8 cellular contexts compared by ENCODE assay signal in genomic region chr17:58172369-58173071, GRCh38. TPM values are rescaled to one million over a fixed set of nuclear protein-coding genes. Genes with fewer than 3 reads are reported as not detected.
DNase-seq lines count a peak whose midpoint lies in the region; ATAC-seq and FAIRE-seq lines count a peak whose summit lies in the region.

No MANE protein-coding gene starts in this region.

- peak; percentile 24 for DNase-seq in Ammon's horn (ENCODE audit: low spot score)
- no peak for DNase-seq in GM18507 (ENCODE audit: extremely low spot score, insufficient read length, low read depth)
- DNase-seq in NCI-H526 treated with DMSO at 0.1 percent for 48 hours (lab: John Stamatoyannopoulos, UW): peak; percentile 68
- DNase-seq in activated T-cell treated with anti-CD3 and anti-CD28 coated beads, Interleukin-2, amount 50 U/mL, for 72 hours: peak; percentile 42 to 45
- peak; percentile 76 for DNase-seq in iPS-NIHi7 (ENCODE audit: extremely low spot score)
- DNase-seq in cerebellar nuclear complex (lab: John Stamatoyannopoulos, UW): no peak
- DNase-seq in NCI-H446 treated with DMSO at 0.1 percent for 48 hours (lab: John Stamatoyannopoulos, UW): no peak

- no peaks in the 10 kb centered on the region for H3K36me3 Mint-ChIP-seq in activated T-cell treated with anti-CD3 and anti-CD28 coated beads, Interleukin-2, amount 50 U/mL, for 72 hours (ENCODE audit: insufficient read depth in 2 of 2)

- H3K27ac Mint-ChIP-seq in activated T-cell treated with anti-CD3 and anti-CD28 coated beads, Interleukin-2, amount 50 U/mL, for 72 hours: no peak overlapping the region

- peak; percentile 21 for FAIRE-seq in GM18507 (lab: Jason Lieb, UNC)

- H3K27me3 Mint-ChIP-seq in activated T-cell treated with anti-CD3 and anti-CD28 coated beads, Interleukin-2, amount 50 U/mL, for 72 hours (ENCODE audit: low read depth): no peaks in the 10 kb centered on the region

- H3K4me1 Mint-ChIP-seq in activated T-cell treated with anti-CD3 and anti-CD28 coated beads, Interleukin-2, amount 50 U/mL, for 72 hours (ENCODE audit: low read depth): peaks cover 30% of the 10 kb centered on the region

- ATAC-seq in activated T-cell treated with anti-CD3 and anti-CD28 coated beads, Interleukin-2, amount 50 U/mL, for 72 hours (replicated peaks in 1 of 2): peak; percentile 79
- ATAC-seq in GM18519 (IDR thresholded peaks at IDR 0.05; ENCODE audit: low FRiP score, unreplicated experiment): no peak

- peak overlapping the region in 1 of 2 donors; percentile 13 for H3K4me3 Mint-ChIP-seq in activated T-cell treated with anti-CD3 and anti-CD28 coated beads, Interleukin-2, amount 50 U/mL, for 72 hours

- H3K9me3 Mint-ChIP-seq in activated T-cell treated with anti-CD3 and anti-CD28 coated beads, Interleukin-2, amount 50 U/mL, for 72 hours: peaks cover 0 to 2% of the 10 kb centered on the region in 2 donors

RNA-seq across cellular contexts. Expression of gene OR4D2, which starts 5.7 kb away (rescaled TPM):
- total RNA-seq in activated T-cell treated with anti-CD3 and anti-CD28 coated beads, Interleukin-2, amount 50 U/mL, for 72 hours: not detected

RNA-seq across cellular contexts. Expression of gene EPX, which starts 20.0 kb away (rescaled TPM):
- not detected for total RNA-seq in activated T-cell treated with anti-CD3 and anti-CD28 coated beads, Interleukin-2, amount 50 U/mL, for 72 hours

RNA-seq across cellular contexts. Expression of gene OR4D1, which starts 24.3 kb away (rescaled TPM):
- under 1 TPM; 0.34 to 0.35 TPM for total RNA-seq in activated T-cell treated with anti-CD3 and anti-CD28 coated beads, Interleukin-2, amount 50 U/mL, for 72 hours

RNA-seq across cellular contexts. Expression of gene MKS1, which starts 46.5 kb away (rescaled TPM):
- 10 to 100 TPM; 25.7 to 35.2 TPM for total RNA-seq in activated T-cell treated with anti-CD3 and anti-CD28 coated beads, Interleukin-2, amount 50 U/mL, for 72 hours

Comparison
In these comparisons a context has a peak if more than half of its experiments do, and no peak if none do; other contexts are left out.
1. DNase-seq: peak in Ammon's horn (single experiment), NCI-H526 treated with DMSO at 0.1 percent for 48 hours (single experiment), activated T-cell treated with anti-CD3 and anti-CD28 coated beads, Interleukin-2, amount 50 U/mL, for 72 hours (2 of 2) and iPS-NIHi7 (single experiment); none in GM18507 (single experiment), cerebellar nuclear complex (0 of 2) and NCI-H446 treated with DMSO at 0.1 percent for 48 hours (single experiment).